Comparison of ENCODE assay signal across 22 cellular contexts in the genomic region with DNA sequence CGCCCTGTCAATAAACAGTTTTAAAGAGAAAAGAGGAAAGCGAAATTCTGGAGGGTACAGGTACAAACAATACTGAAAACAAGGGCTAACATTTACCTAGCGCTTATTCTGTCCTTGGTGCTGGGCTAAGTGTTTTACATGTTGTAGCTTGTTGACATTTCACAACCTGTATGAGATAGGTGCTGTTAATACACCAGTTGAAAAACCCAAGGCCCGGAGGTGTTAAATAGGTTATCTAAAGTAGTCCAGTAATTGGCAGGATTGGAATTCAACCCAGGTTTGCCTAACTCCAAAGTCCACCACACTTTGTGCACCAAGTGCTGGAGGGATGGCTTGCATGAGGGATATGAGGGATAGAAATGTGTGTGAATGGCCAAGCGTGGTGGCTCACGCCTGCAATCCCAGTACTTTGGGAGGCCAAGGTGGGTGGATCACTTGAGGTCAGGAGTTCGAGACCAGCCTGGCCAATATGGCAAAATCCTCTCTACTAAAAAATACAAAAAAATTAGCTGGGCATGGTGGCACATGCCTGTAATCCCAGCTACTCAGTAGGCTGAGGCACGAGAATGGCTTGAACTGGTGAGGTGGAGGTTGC. TPM values are rescaled to one million over a fixed set of nuclear protein-coding genes. Genes with fewer than 3 reads are reported as not detected.
DNase-seq lines count a peak whose midpoint lies in the region; ATAC-seq and TF ChIP-seq lines count a peak whose summit lies in the region.
"Had no signal": no experiment of that assay in that cellular context is flagged by ENCODE, and none has a peak within 500 bp of the region (broad histone marks: within the 10 kb centered on the region; RNA-seq: fewer than 3 reads in every experiment).

No MANE protein-coding gene starts in this region.

- H3K27ac Mint-ChIP-seq in brain (peak overlapping the region in 1 of 5 experiments; percentile 49), type B pancreatic cell (peak overlapping the region; percentile 22)
- peak overlapping the region in 1 of 9 donors; percentile 17 for H3K27ac Mint-ChIP-seq in naive thymus-derived CD4-positive, alpha-beta T cell

- H3K4me3 Mint-ChIP-seq in activated T-cell treated with anti-CD3 and anti-CD28 coated beads, Interleukin-2, amount 50 U/mL, for 4 hours, result peak overlapping the region; percentile 40
- peak overlapping the region; percentile 73 to 100 (median 76) for H3K4me3 Mint-ChIP-seq in brain
- peak overlapping the region in 9 of 10 donors; percentile 12 to 100 (median 56) for H3K4me3 Mint-ChIP-seq in naive thymus-derived CD4-positive, alpha-beta T cell
- H3K4me3 Mint-ChIP-seq in type B pancreatic cell, result peak overlapping the region; percentile 74

- H3K9me3 Mint-ChIP-seq in activated T-cell treated with anti-CD3 and anti-CD28 coated beads, Interleukin-2, amount 50 U/mL, for 4 hours, result no peaks in the 10 kb centered on the region
- H3K9me3 Mint-ChIP-seq in brain, result no peaks in the 10 kb centered on the region
- H3K9me3 Mint-ChIP-seq in naive thymus-derived CD4-positive, alpha-beta T cell, result no peaks in the 10 kb centered on the region
- no peaks in the 10 kb centered on the region for H3K9me3 Mint-ChIP-seq in type B pancreatic cell

- H3K36me3 ChIP-seq in naive thymus-derived CD4-positive, alpha-beta T cell (ENCODE audit: control insufficient read depth in 2 of 3, insufficient read depth in 3 of 3, low read length in 3 of 3), result peaks cover 0 to 17% (median 0%) of the 10 kb centered on the region in 3 experiments

- no peaks in the 10 kb centered on the region for H3K27me3 ChIP-seq in naive thymus-derived CD4-positive, alpha-beta T cell (ENCODE audit: control insufficient read depth in 2 of 2, insufficient read depth in 2 of 2, low read length in 2 of 2)
- H3K27me3 ChIP-seq: BLaER1 had no signal

- no peak for TF ChIP-seq CTCF in brain (conservative IDR thresholded peaks at IDR 0.05)
- TF ChIP-seq CTCF in type B pancreatic cell (conservative IDR thresholded peaks at IDR 0.05), result no peak

- intact Hi-C loops in naive thymus-derived CD4-positive, alpha-beta T cell (cut with micrococcal nuclease), result no loop called here

- peaks cover 9% of the 10 kb centered on the region for H3K36me3 Mint-ChIP-seq in activated T-cell treated with anti-CD3 and anti-CD28 coated beads, Interleukin-2, amount 50 U/mL, for 4 hours (ENCODE audit: insufficient read depth)
- H3K36me3 Mint-ChIP-seq in brain, result no peaks in the 10 kb centered on the region
- H3K36me3 Mint-ChIP-seq in naive thymus-derived CD4-positive, alpha-beta T cell, result peaks cover 0 to 15% (median 3%) of the 10 kb centered on the region in 5 donors
- H3K36me3 Mint-ChIP-seq in type B pancreatic cell, result peaks cover under 1% of the 10 kb centered on the region

- peaks cover 57% of the 10 kb centered on the region for H3K4me1 Mint-ChIP-seq in activated T-cell treated with anti-CD3 and anti-CD28 coated beads, Interleukin-2, amount 50 U/mL, for 4 hours (ENCODE audit: low read depth)
- H3K4me1 Mint-ChIP-seq in brain (peaks cover 62% of the 10 kb centered on the region), type B pancreatic cell (ENCODE audit: unreplicated experiment) (peaks cover 8% of the 10 kb centered on the region)
- peaks cover 26 to 69% (median 56%) of the 10 kb centered on the region in 7 donors for H3K4me1 Mint-ChIP-seq in naive thymus-derived CD4-positive, alpha-beta T cell

- H3K9me3 ChIP-seq in naive thymus-derived CD4-positive, alpha-beta T cell (ENCODE audit: control insufficient read depth in 2 of 3, low read length in 3 of 3), result no peaks in the 10 kb centered on the region
- H3K9me3 ChIP-seq: BLaER1 had no signal

- POLR2A ChIA-PET in naive thymus-derived CD4-positive, alpha-beta T cell (lab: Charles Lee), result no interaction called here

- no peak overlapping the region for H3K4me3 ChIP-seq in naive thymus-derived CD4-positive, alpha-beta T cell (ENCODE audit: low read length)
- H3K4me3 ChIP-seq: BLaER1 had no signal

- CTCF ChIA-PET in naive thymus-derived CD4-positive, alpha-beta T cell (lab: Charles Lee), result interaction anchor here (1.0 to 9.7 kb wide), 3 partner anchors 36 to 50 kb away, joined by 3 to 70 read pairs (median 4); no protein-coding TSS in a partner anchor

- H3K27ac ChIP-seq in naive thymus-derived CD4-positive, alpha-beta T cell (ENCODE audit: low read depth, low read length), result no peak overlapping the region
- H3K27ac ChIP-seq: BLaER1, parathyroid adenoma had no signal

- no peaks in the 10 kb centered on the region for H3K27me3 Mint-ChIP-seq in activated T-cell treated with anti-CD3 and anti-CD28 coated beads, Interleukin-2, amount 50 U/mL, for 4 hours (ENCODE audit: low read depth)
- peaks cover 9% of the 10 kb centered on the region for H3K27me3 Mint-ChIP-seq in brain
- no peaks in the 10 kb centered on the region for H3K27me3 Mint-ChIP-seq in naive thymus-derived CD4-positive, alpha-beta T cell
- H3K27me3 Mint-ChIP-seq in type B pancreatic cell, result no peaks in the 10 kb centered on the region

- ATAC-seq in activated T-cell treated with anti-CD3 and anti-CD28 coated beads, Interleukin-2, amount 50 U/mL, for 4 hours, result no peak
- ATAC-seq in naive thymus-derived CD4-positive, alpha-beta T cell, result no peak
- no peak for ATAC-seq in HG03521 (IDR thresholded peaks at IDR 0.05; ENCODE audit: unreplicated experiment)
- ATAC-seq: esophagus mucosa; left cardiac atrium; sciatic nerve; stimulated activated naive CD8-positive, alpha-beta T cell treated with anti-CD3 and anti-CD28 coated beads, Interleukin-15, Interleukin-2, amounts not matched to agents 100 U/mL and 50 U/mL, for 24 hours had no signal

- no peak for DNase-seq in activated T-cell treated with anti-CD3 and anti-CD28 coated beads, Interleukin-2, amount 50 U/mL, for 4 hours
- no peak for DNase-seq in activated T-cell treated with anti-CD3 and anti-CD28 coated beads, Interleukin-2, amount 50 U/mL, for 1 hour
- DNase-seq in naive thymus-derived CD4-positive, alpha-beta T cell, result no peak
- DNase-seq in type B pancreatic cell (ENCODE audit: extremely low spot score, unreplicated experiment) (no peak), NCI-H1105 treated with DMSO at 0.1 percent for 48 hours (lab: John Stamatoyannopoulos, UW) (no peak), DMS53 treated with DMSO at 0.1 percent for 48 hours (lab: John Stamatoyannopoulos, UW; ENCODE audit: unreplicated experiment) (no peak)
- DNase-seq: activated CD8-positive, alpha-beta memory T cell treated with anti-CD3 and anti-CD28 coated beads for 24 hours; caudate nucleus; left cardiac atrium; NCI-H1048; SHP77 treated with DMSO at 0.1 percent for 48 hours; stimulated activated naive CD8-positive, alpha-beta T cell treated with anti-CD3 and anti-CD28 coated beads, Interleukin-15, Interleukin-2, amounts not matched to agents 100 U/mL and 50 U/mL, for 24 hours had no signal

- H3K4me1 ChIP-seq in naive thymus-derived CD4-positive, alpha-beta T cell (ENCODE audit: control insufficient read depth in 2 of 2, insufficient read depth in 2 of 2, low read length in 2 of 2), result peaks cover 18 to 22% of the 10 kb centered on the region in 2 donors

RNA-seq across cellular contexts. Expression of a gene that starts 2.9 kb away (rescaled TPM):
- total RNA-seq in activated T-cell treated with anti-CD3 and anti-CD28 coated beads, Interleukin-2, amount 50 U/mL, for 4 hours, result 10 to 100 TPM; 36.0 to 49.1 (median 44.5) TPM
- 208 TPM for polyA plus RNA-seq in brain (ENCODE audit: insufficient read depth, low read depth, low replicate concordance)
- 100 to 1,000 TPM in 1 of 5 experiments, 10 to 100 TPM in 4; 35.8 to 104 (median 54.7) TPM for total RNA-seq in naive thymus-derived CD4-positive, alpha-beta T cell
- 100 to 1,000 TPM in 1 of 2 donors, 10 to 100 TPM in 1; 61.5 to 102 TPM for polyA plus RNA-seq in naive thymus-derived CD4-positive, alpha-beta T cell
- total RNA-seq in type B pancreatic cell (ENCODE audit: low replicate concordance), result 73.5 and 94.4 TPM in 2 replicates

RNA-seq across cellular contexts. Expression of a gene that starts 5.3 kb away (rescaled TPM):
- not detected for total RNA-seq in activated T-cell treated with anti-CD3 and anti-CD28 coated beads, Interleukin-2, amount 50 U/mL, for 4 hours
- polyA plus RNA-seq in brain (ENCODE audit: insufficient read depth, low read depth, low replicate concordance), result 0.49 TPM
- total RNA-seq in naive thymus-derived CD4-positive, alpha-beta T cell, result not detected
- not detected for polyA plus RNA-seq in naive thymus-derived CD4-positive, alpha-beta T cell
- not detected in 2 replicates for total RNA-seq in type B pancreatic cell (ENCODE audit: low replicate concordance)
- total RNA-seq: A172; esophagus mucosa; H4; left cardiac atrium; mononuclear cell; sciatic nerve; T-helper 2 cell treated with Interferon-gamma antibody and Interleukin-4, amounts not matched to agents 100 ng/mL and 5 ng/mL, for 36 hours had no signal

RNA-seq across cellular contexts. Expression of a gene that starts 47.1 kb away (rescaled TPM):
- 1 to 10 TPM; 3.9 to 6.1 (median 5.2) TPM for total RNA-seq in activated T-cell treated with anti-CD3 and anti-CD28 coated beads, Interleukin-2, amount 50 U/mL, for 4 hours
- 47.9 TPM for polyA plus RNA-seq in brain (ENCODE audit: insufficient read depth, low read depth, low replicate concordance)
- under 1 TPM in 1 of 5 experiments, not detected in 4; 0.17 TPM for total RNA-seq in naive thymus-derived CD4-positive, alpha-beta T cell
- not detected for polyA plus RNA-seq in naive thymus-derived CD4-positive, alpha-beta T cell
- total RNA-seq in type B pancreatic cell (ENCODE audit: low replicate concordance), result 5.4 and 8.5 TPM in 2 replicates
- total RNA-seq: A172, mononuclear cell had no signal

RNA-seq across cellular contexts. Expression of a gene that starts 50.6 kb away (rescaled TPM):
- total RNA-seq in activated T-cell treated with anti-CD3 and anti-CD28 coated beads, Interleukin-2, amount 50 U/mL, for 4 hours, result 10 to 100 TPM; 17.9 to 26.2 (median 18.0) TPM
- polyA plus RNA-seq in brain (ENCODE audit: insufficient read depth, low read depth, low replicate concordance), result 64.2 TPM
- 100 to 1,000 TPM in 1 of 5 experiments, 10 to 100 TPM in 4; 39.7 to 103 (median 48.9) TPM for total RNA-seq in naive thymus-derived CD4-positive, alpha-beta T cell
- 1 to 10 TPM; 2.5 to 5.0 TPM for polyA plus RNA-seq in naive thymus-derived CD4-positive, alpha-beta T cell
- 38.5 and 43.1 TPM in 2 replicates for total RNA-seq in type B pancreatic cell (ENCODE audit: low replicate concordance)
